In genomic region chr1:156496211-156496761, GRCh38 we compare ENCODE assay signal across 10 cellular contexts. TPM values are rescaled to one million over a fixed set of nuclear protein-coding genes. Genes with fewer than 3 reads are reported as not detected.
A peak's percentile ranks its signal among the peaks of the same experiment; 100 is the strongest.
DNase-seq lines count a peak whose midpoint lies in the region.
"Had no signal": no experiment of that assay in that cellular context is flagged by ENCODE, and none has a peak within 500 bp of the region (broad histone marks: within the 10 kb centered on the region; RNA-seq: fewer than 3 reads in every experiment).

No MANE protein-coding gene starts in this region.

- H3K4me1 Mint-ChIP-seq in T-helper 2 cell treated with Interferon-gamma antibody and Interleukin-4, amounts not matched to agents 5 μg/mL and 100 μg/mL, for 36 hours (ENCODE audit: low read depth) = peaks cover 56% of the 10 kb centered on the region

- H3K4me1 ChIP-seq in SJCRH30 (peaks cover 64% of the 10 kb centered on the region), iPS-15b (ENCODE audit: control insufficient read depth, insufficient read depth, low read length) (peaks cover 34% of the 10 kb centered on the region)

- H3K36me3 Mint-ChIP-seq in T-helper 2 cell treated with Interferon-gamma antibody and Interleukin-4, amounts not matched to agents 5 μg/mL and 100 μg/mL, for 36 hours (ENCODE audit: low read depth) = peaks cover 14% of the 10 kb centered on the region

- H3K9me3 Mint-ChIP-seq in T-helper 2 cell treated with Interferon-gamma antibody and Interleukin-4, amounts not matched to agents 5 μg/mL and 100 μg/mL, for 36 hours = no peaks in the 10 kb centered on the region

- H3K9me3 ChIP-seq in SJCRH30 (replicated peaks) (no peaks in the 10 kb centered on the region), iPS-15b (ENCODE audit: control insufficient read depth, insufficient read depth, low read length) (no peaks in the 10 kb centered on the region)

- no peak overlapping the region for H3K4me3 ChIP-seq in SJCRH30
- peak overlapping the region; percentile 22 for H3K4me3 ChIP-seq in iPS-15b (ENCODE audit: low read depth, low read length)

- no peaks in the 10 kb centered on the region for H3K27me3 ChIP-seq in SJCRH30
- H3K27me3 ChIP-seq in iPS-15b (ENCODE audit: control insufficient read depth, insufficient read depth, low read length) = no peaks in the 10 kb centered on the region

- H3K36me3 ChIP-seq in SJCRH30 = no peaks in the 10 kb centered on the region
- H3K36me3 ChIP-seq in iPS-15b (ENCODE audit: control insufficient read depth, insufficient read depth, low read length) = no peaks in the 10 kb centered on the region

- no peak overlapping the region for H3K9ac ChIP-seq in iPS-15b (ENCODE audit: low read depth, low read length)

- H3K27ac ChIP-seq in SJCRH30 (peak overlapping the region; percentile 33; the same call in 1 of the 2 replicates), substantia nigra (ENCODE audit: low read depth, low read length, poor library complexity, severe bottlenecking) (peak overlapping the region; percentile 98)
- H3K27ac ChIP-seq: C4-2B had no signal

- no peak for DNase-seq in T-helper 2 cell treated with Interferon-gamma antibody and Interleukin-4, amounts not matched to agents 5 μg/mL and 100 μg/mL, for 36 hours (ENCODE audit: low spot score)
- DNase-seq in T-helper 2 cell (no peak), SJCRH30 (peak; percentile 81 to 87), substantia nigra (lab: John Stamatoyannopoulos, UW) (peak in 12 of 49 donors; percentile 20 to 72 (median 34)), NCI-H1436 treated with DMSO at 0.1 percent for 48 hours (lab: John Stamatoyannopoulos, UW) (no peak), cortex of kidney (lab: John Stamatoyannopoulos, UW) (no peak), AG20443 (ENCODE audit: low spot score) (no peak)
- DNase-seq: NCI-H1930 had no signal

- peak overlapping the region; percentile 3 for H3K4me3 Mint-ChIP-seq in T-helper 2 cell treated with Interferon-gamma antibody and Interleukin-4, amounts not matched to agents 5 μg/mL and 100 μg/mL, for 36 hours

- peak overlapping the region; percentile 5 for H3K27ac Mint-ChIP-seq in T-helper 2 cell treated with Interferon-gamma antibody and Interleukin-4, amounts not matched to agents 5 μg/mL and 100 μg/mL, for 36 hours

- no peaks in the 10 kb centered on the region for H3K27me3 Mint-ChIP-seq in T-helper 2 cell treated with Interferon-gamma antibody and Interleukin-4, amounts not matched to agents 5 μg/mL and 100 μg/mL, for 36 hours (ENCODE audit: low read depth)

RNA-seq across cellular contexts. Expression of gene MEF2D, which starts 4.3 kb away (rescaled TPM):
- 10.0 and 13.3 TPM in 2 replicates for total RNA-seq in SJCRH30 (2014; rRNA removed; shearing (Covaris generic))

Comparison
In these comparisons a context has a peak if more than half of its experiments do, and no peak if none do; other contexts are left out.
1. DNase-seq: peak in SJCRH30 (2 of 2); none in T-helper 2 cell treated with Interferon-gamma antibody and Interleukin-4, amounts not matched to agents 5 μg/mL and 100 μg/mL, for 36 hours (single experiment), T-helper 2 cell (0 of 5), NCI-H1436 treated with DMSO at 0.1 percent for 48 hours (single experiment), cortex of kidney (single experiment) and AG20443 (single experiment).